ENCODE assay signal across 1 cellular context in genomic region chr20:44402391-44403193, GRCh38.
A peak's percentile ranks its signal among the peaks of the same experiment; 100 is the strongest.
TF ChIP-seq lines count a peak whose summit lies in the region.

No MANE protein-coding gene starts in this region.

TF ChIP-seq in HepG2, 621 proteins besides CTCF, POLR2A, EP300 and RAD21 (continued from another document and continues in another):
- TF ChIP-seq, protein P1, sequence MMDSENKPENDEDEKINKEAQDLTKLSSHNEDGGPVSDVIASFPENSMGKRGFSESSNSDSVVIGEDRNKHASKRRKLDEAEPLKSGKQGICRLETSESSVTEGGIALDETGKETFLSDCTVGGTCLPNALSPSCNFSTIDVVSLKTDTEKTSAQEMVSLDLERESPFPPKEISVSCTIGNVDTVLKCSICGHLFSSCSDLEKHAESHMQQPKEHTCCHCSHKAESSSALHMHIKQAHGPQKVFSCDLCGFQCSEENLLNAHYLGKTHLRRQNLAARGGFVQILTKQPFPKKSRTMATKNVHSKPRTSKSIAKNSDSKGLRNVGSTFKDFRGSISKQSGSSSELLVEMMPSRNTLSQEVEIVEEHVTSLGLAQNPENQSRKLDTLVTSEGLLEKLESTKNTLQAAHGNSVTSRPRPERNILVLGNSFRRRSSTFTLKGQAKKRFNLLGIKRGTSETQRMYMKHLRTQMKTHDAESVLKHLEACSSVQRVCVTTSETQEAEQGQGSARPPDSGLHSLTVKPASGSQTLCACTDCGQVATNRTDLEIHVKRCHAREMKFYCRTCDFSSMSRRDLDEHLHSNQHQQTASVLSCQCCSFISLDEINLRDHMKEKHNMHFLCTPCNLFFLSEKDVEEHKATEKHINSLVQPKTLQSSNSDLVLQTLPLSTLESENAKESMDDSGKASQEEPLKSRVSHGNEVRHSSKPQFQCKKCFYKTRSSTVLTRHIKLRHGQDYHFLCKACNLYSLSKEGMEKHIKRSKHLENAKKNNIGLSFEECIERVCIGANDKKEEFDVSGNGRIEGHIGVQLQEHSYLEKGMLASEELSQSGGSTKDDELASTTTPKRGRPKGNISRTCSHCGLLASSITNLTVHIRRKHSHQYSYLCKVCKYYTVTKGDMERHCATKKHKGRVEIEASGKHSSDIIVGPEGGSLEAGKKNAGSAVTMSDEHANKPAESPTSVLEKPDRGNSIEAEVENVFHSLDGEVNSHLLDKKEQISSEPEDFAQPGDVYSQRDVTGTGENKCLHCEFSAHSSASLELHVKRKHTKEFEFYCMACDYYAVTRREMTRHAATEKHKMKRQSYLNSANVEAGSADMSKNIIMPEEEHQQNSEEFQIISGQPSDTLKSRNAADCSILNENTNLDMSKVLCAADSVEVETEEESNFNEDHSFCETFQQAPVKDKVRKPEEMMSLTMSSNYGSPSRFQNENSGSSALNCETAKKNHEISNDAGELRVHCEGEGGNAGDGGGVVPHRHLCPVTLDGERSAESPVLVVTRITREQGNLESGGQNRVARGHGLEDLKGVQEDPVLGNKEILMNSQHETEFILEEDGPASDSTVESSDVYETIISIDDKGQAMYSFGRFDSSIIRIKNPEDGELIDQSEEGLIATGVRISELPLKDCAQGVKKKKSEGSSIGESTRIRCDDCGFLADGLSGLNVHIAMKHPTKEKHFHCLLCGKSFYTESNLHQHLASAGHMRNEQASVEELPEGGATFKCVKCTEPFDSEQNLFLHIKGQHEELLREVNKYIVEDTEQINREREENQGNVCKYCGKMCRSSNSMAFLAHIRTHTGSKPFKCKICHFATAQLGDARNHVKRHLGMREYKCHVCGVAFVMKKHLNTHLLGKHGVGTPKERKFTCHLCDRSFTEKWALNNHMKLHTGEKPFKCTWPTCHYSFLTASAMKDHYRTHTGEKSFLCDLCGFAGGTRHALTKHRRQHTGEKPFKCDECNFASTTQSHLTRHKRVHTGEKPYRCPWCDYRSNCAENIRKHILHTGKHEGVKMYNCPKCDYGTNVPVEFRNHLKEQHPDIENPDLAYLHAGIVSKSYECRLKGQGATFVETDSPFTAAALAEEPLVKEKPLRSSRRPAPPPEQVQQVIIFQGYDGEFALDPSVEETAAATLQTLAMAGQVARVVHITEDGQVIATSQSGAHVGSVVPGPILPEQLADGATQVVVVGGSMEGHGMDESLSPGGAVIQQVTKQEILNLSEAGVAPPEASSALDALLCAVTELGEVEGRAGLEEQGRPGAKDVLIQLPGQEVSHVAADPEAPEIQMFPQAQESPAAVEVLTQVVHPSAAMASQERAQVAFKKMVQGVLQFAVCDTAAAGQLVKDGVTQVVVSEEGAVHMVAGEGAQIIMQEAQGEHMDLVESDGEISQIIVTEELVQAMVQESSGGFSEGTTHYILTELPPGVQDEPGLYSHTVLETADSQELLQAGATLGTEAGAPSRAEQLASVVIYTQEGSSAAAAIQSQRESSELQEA (CRISPR knock-in tag; IDR thresholded peaks at IDR 0.05; ENCODE audit: not compliant biosample characterization): no peak
- peak; percentile 21 for TF ChIP-seq SOX5 (CRISPR knock-in tag; IDR thresholded peaks at IDR 0.05; ENCODE audit: borderline replicate concordance)
- peak; percentile 32 for TF ChIP-seq PTBP1 (IDR thresholded peaks at IDR 0.05; ENCODE audit: low read depth, low read length, poor library complexity, severe bottlenecking)
- no peak for TF ChIP-seq ZNF569 (CRISPR knock-in tag; IDR thresholded peaks at IDR 0.05; ENCODE audit: borderline replicate concordance)
- no peak for TF ChIP-seq SMC3 (IDR thresholded peaks at IDR 0.05; ENCODE audit: low read length)
- TF ChIP-seq MTERF4 (CRISPR knock-in tag; IDR thresholded peaks at IDR 0.05): peak; percentile 72; the same call in 1 of the 2 replicates
- 0 out of 2 replicates have a peak, but pooled peaks have one; percentile 24 for TF ChIP-seq KDM4B (CRISPR knock-in tag; IDR thresholded peaks at IDR 0.05)
- 0 out of 2 replicates have a peak, but pooled peaks have one; percentile 17 for TF ChIP-seq NFYB (CRISPR knock-in tag; IDR thresholded peaks at IDR 0.05)
- peak; percentile 74 for TF ChIP-seq JUND (CRISPR knock-in tag; IDR thresholded peaks at IDR 0.05)
- TF ChIP-seq ZNF496 (CRISPR knock-in tag; IDR thresholded peaks at IDR 0.05; ENCODE audit: insufficient replicate concordance): no peak
- 0 out of 2 replicates have a peak, but pooled peaks have one; percentile 51 for TF ChIP-seq ZMAT3 (CRISPR knock-in tag; conservative IDR thresholded peaks at IDR 0.05)
- TF ChIP-seq SETDB1 (CRISPR knock-in tag; IDR thresholded peaks at IDR 0.05; ENCODE audit: borderline replicate concordance): no peak
- no peak for TF ChIP-seq ZNF841 (CRISPR knock-in tag; IDR thresholded peaks at IDR 0.05; ENCODE audit: borderline replicate concordance)
- TF ChIP-seq ZFP36 (IDR thresholded peaks at IDR 0.05; ENCODE audit: borderline replicate concordance, low read depth, low read length, partially characterized antibody): no peak
- 0 out of 2 replicates have a peak, but pooled peaks have one; percentile 27 for TF ChIP-seq ZNF326 (CRISPR knock-in tag; IDR thresholded peaks at IDR 0.05; ENCODE audit: borderline replicate concordance)
- TF ChIP-seq, protein P2, sequence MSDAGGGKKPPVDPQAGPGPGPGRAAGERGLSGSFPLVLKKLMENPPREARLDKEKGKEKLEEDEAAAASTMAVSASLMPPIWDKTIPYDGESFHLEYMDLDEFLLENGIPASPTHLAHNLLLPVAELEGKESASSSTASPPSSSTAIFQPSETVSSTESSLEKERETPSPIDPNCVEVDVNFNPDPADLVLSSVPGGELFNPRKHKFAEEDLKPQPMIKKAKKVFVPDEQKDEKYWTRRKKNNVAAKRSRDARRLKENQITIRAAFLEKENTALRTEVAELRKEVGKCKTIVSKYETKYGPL (CRISPR knock-in tag; IDR thresholded peaks at IDR 0.05): no peak
- no peak for TF ChIP-seq ZNF207 (IDR thresholded peaks at IDR 0.05; ENCODE audit: borderline replicate concordance)
- TF ChIP-seq DPF2 (CRISPR knock-in tag; IDR thresholded peaks at IDR 0.05; ENCODE audit: borderline replicate concordance, low read depth): peak; percentile 47; the same call in 1 of the 2 replicates
- no peak for TF ChIP-seq NFE2L2 (IDR thresholded peaks at IDR 0.05; ENCODE audit: low read length)
- TF ChIP-seq, protein P3, sequence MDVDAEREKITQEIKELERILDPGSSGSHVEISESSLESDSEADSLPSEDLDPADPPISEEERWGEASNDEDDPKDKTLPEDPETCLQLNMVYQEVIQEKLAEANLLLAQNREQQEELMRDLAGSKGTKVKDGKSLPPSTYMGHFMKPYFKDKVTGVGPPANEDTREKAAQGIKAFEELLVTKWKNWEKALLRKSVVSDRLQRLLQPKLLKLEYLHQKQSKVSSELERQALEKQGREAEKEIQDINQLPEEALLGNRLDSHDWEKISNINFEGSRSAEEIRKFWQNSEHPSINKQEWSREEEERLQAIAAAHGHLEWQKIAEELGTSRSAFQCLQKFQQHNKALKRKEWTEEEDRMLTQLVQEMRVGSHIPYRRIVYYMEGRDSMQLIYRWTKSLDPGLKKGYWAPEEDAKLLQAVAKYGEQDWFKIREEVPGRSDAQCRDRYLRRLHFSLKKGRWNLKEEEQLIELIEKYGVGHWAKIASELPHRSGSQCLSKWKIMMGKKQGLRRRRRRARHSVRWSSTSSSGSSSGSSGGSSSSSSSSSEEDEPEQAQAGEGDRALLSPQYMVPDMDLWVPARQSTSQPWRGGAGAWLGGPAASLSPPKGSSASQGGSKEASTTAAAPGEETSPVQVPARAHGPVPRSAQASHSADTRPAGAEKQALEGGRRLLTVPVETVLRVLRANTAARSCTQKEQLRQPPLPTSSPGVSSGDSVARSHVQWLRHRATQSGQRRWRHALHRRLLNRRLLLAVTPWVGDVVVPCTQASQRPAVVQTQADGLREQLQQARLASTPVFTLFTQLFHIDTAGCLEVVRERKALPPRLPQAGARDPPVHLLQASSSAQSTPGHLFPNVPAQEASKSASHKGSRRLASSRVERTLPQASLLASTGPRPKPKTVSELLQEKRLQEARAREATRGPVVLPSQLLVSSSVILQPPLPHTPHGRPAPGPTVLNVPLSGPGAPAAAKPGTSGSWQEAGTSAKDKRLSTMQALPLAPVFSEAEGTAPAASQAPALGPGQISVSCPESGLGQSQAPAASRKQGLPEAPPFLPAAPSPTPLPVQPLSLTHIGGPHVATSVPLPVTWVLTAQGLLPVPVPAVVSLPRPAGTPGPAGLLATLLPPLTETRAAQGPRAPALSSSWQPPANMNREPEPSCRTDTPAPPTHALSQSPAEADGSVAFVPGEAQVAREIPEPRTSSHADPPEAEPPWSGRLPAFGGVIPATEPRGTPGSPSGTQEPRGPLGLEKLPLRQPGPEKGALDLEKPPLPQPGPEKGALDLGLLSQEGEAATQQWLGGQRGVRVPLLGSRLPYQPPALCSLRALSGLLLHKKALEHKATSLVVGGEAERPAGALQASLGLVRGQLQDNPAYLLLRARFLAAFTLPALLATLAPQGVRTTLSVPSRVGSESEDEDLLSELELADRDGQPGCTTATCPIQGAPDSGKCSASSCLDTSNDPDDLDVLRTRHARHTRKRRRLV (CRISPR knock-in tag; IDR thresholded peaks at IDR 0.05): no peak
- TF ChIP-seq, protein P4, sequence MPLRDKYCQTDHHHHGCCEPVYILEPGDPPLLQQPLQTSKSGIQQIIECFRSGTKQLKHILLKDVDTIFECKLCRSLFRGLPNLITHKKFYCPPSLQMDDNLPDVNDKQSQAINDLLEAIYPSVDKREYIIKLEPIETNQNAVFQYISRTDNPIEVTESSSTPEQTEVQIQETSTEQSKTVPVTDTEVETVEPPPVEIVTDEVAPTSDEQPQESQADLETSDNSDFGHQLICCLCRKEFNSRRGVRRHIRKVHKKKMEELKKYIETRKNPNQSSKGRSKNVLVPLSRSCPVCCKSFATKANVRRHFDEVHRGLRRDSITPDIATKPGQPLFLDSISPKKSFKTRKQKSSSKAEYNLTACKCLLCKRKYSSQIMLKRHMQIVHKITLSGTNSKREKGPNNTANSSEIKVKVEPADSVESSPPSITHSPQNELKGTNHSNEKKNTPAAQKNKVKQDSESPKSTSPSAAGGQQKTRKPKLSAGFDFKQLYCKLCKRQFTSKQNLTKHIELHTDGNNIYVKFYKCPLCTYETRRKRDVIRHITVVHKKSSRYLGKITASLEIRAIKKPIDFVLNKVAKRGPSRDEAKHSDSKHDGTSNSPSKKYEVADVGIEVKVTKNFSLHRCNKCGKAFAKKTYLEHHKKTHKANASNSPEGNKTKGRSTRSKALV (CRISPR knock-in tag; IDR thresholded peaks at IDR 0.05): no peak
- no peak for TF ChIP-seq ZNF530 (CRISPR knock-in tag; IDR thresholded peaks at IDR 0.05; ENCODE audit: low read depth)
- no peak for TF ChIP-seq POGZ (CRISPR knock-in tag; IDR thresholded peaks at IDR 0.05)
- peak; percentile 99 for TF ChIP-seq ZNF572 (CRISPR knock-in tag; IDR thresholded peaks at IDR 0.05)
- no peak for TF ChIP-seq SMAD9 (CRISPR knock-in tag; IDR thresholded peaks at IDR 0.05)
- TF ChIP-seq, protein P5, sequence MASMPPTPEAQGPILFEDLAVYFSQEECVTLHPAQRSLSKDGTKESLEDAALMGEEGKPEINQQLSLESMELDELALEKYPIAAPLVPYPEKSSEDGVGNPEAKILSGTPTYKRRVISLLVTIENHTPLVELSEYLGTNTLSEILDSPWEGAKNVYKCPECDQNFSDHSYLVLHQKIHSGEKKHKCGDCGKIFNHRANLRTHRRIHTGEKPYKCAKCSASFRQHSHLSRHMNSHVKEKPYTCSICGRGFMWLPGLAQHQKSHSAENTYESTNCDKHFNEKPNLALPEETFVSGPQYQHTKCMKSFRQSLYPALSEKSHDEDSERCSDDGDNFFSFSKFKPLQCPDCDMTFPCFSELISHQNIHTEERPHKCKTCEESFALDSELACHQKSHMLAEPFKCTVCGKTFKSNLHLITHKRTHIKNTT (CRISPR knock-in tag; IDR thresholded peaks at IDR 0.05): 0 out of 2 replicates have a peak, but pooled peaks have one; percentile 55
- TF ChIP-seq JDP2 (CRISPR knock-in tag; IDR thresholded peaks at IDR 0.05; ENCODE audit: borderline replicate concordance): no peak
- TF ChIP-seq ZNF30 (CRISPR knock-in tag; IDR thresholded peaks at IDR 0.05): no peak
- TF ChIP-seq TCF7L2 (IDR thresholded peaks at IDR 0.05; ENCODE audit: low read depth, low read length): no peak
- peak; percentile 88; the same call in 1 of the 2 replicates for TF ChIP-seq ZFP36L1 (CRISPR knock-in tag; IDR thresholded peaks at IDR 0.05)
- TF ChIP-seq ATF7-NPFF (CRISPR knock-in tag; IDR thresholded peaks at IDR 0.05; ENCODE audit: low read depth): no peak
- TF ChIP-seq ESRRA (CRISPR knock-in tag; IDR thresholded peaks at IDR 0.05; ENCODE audit: low read depth): peak; percentile 93
- TF ChIP-seq, protein P6, sequence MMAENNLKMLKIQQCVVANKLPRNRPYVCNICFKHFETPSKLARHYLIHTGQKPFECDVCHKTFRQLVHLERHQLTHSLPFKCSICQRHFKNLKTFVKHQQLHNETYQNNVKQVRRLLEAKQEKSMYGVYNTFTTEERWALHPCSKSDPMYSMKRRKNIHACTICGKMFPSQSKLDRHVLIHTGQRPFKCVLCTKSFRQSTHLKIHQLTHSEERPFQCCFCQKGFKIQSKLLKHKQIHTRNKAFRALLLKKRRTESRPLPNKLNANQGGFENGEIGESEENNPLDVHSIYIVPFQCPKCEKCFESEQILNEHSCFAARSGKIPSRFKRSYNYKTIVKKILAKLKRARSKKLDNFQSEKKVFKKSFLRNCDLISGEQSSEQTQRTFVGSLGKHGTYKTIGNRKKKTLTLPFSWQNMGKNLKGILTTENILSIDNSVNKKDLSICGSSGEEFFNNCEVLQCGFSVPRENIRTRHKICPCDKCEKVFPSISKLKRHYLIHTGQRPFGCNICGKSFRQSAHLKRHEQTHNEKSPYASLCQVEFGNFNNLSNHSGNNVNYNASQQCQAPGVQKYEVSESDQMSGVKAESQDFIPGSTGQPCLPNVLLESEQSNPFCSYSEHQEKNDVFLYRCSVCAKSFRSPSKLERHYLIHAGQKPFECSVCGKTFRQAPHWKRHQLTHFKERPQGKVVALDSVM (CRISPR knock-in tag; IDR thresholded peaks at IDR 0.05): peak; percentile 61
- peak; percentile 79 for TF ChIP-seq ZNF446 (CRISPR knock-in tag; IDR thresholded peaks at IDR 0.05)
- TF ChIP-seq, protein P7, sequence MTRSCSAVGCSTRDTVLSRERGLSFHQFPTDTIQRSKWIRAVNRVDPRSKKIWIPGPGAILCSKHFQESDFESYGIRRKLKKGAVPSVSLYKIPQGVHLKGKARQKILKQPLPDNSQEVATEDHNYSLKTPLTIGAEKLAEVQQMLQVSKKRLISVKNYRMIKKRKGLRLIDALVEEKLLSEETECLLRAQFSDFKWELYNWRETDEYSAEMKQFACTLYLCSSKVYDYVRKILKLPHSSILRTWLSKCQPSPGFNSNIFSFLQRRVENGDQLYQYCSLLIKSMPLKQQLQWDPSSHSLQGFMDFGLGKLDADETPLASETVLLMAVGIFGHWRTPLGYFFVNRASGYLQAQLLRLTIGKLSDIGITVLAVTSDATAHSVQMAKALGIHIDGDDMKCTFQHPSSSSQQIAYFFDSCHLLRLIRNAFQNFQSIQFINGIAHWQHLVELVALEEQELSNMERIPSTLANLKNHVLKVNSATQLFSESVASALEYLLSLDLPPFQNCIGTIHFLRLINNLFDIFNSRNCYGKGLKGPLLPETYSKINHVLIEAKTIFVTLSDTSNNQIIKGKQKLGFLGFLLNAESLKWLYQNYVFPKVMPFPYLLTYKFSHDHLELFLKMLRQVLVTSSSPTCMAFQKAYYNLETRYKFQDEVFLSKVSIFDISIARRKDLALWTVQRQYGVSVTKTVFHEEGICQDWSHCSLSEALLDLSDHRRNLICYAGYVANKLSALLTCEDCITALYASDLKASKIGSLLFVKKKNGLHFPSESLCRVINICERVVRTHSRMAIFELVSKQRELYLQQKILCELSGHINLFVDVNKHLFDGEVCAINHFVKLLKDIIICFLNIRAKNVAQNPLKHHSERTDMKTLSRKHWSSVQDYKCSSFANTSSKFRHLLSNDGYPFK (CRISPR knock-in tag; IDR thresholded peaks at IDR 0.05; ENCODE audit: borderline replicate concordance): no peak
- TF ChIP-seq ZNF891 (CRISPR knock-in tag; IDR thresholded peaks at IDR 0.05): no peak
